In genomic region chr6:47603227-47603626, GRCh38 we compare ENCODE assay signal across 24 cellular contexts.
"Had no signal": no experiment of that assay in that cellular context is flagged by ENCODE, and none has a peak within 500 bp of the region (broad histone marks: within the 10 kb centered on the region; RNA-seq: fewer than 3 reads in every experiment).

No MANE protein-coding gene starts in this region.

- DNase-seq: activated B cell treated with CpG ODN at 0.5 μM for 24 hours; activated CD4-positive, alpha-beta memory T cell treated with anti-CD3 and anti-CD28 coated beads for 36 hours; activated CD4-positive, alpha-beta T cell treated with anti-CD3 and anti-CD28 coated beads for 1 hour; activated CD4-positive, alpha-beta T cell treated with anti-CD3 and anti-CD28 coated beads for 36 hours; activated CD4-positive, alpha-beta T cell treated with anti-CD3 and anti-CD28 coated beads for 48 hours; activated CD4-positive, alpha-beta T cell treated with anti-CD3 and anti-CD28 coated beads, Interleukin-2, amount 10 ng/mL, durations not matched to agents 7 days and 5 days; activated CD8-positive, alpha-beta memory T cell treated with anti-CD3 and anti-CD28 coated beads, Interleukin-2, amount 50 U/mL, for 4 hours; activated CD8-positive, alpha-beta T cell treated with anti-CD3 and anti-CD28 coated beads for 36 hours; activated effector memory CD4-positive, alpha-beta T cell treated with Interleukin-2 at 50 U/mL for 16 hours; activated gamma-delta T cell; activated naive CD4-positive, alpha-beta T cell treated with anti-CD3 and anti-CD28 coated beads, Interleukin-2, amount 10 ng/mL, durations not matched to agents 7 days and 5 days; activated naive CD4-positive, alpha-beta T cell treated with Interleukin-2 at 50 U/mL for 16 hours; activated naive CD8-positive, alpha-beta T cell treated with anti-CD3 and anti-CD28 coated beads, Interleukin-2, amount 10 ng/mL, durations not matched to agents 7 days and 5 days; activated naive CD8-positive, alpha-beta T cell treated with anti-CD3 and anti-CD28 coated beads, Interleukin-2, amount 50 U/mL, for 24 hours; activated T-cell treated with anti-CD3 and anti-CD28 coated beads, Interleukin-2, amount 50 U/mL, for 24 hours; activated T-cell treated with anti-CD3 and anti-CD28 coated beads, Interleukin-2, amount 50 U/mL, for 48 hours; amygdala; anterior cingulate cortex; caudate nucleus; cerebellar nuclear complex; T-helper 1 cell; T-helper 2 cell; T-helper 9 cell had no signal

- FAIRE-seq: bronchial epithelial cell had no signal
